16 cellular contexts compared by ENCODE assay signal in genomic region chr4:91984466-91984865, GRCh38.
A peak's percentile ranks its signal among the peaks of the same experiment; 100 is the strongest.
DNase-seq lines count a peak whose midpoint lies in the region.
"Had no signal": no experiment of that assay in that cellular context is flagged by ENCODE, and none has a peak within 500 bp of the region (broad histone marks: within the 10 kb centered on the region; RNA-seq: fewer than 3 reads in every experiment).

No MANE protein-coding gene starts in this region.

- DNase-seq in M059J (ENCODE audit: low read depth) (peak; percentile 12), RPMI7951 (ENCODE audit: low read depth) (peak; percentile 32), astrocyte of the hippocampus (ENCODE audit: low read depth, low spot score) (peak; percentile 7), occipital lobe (lab: John Stamatoyannopoulos, UW) (no peak), HT-29 (ENCODE audit: low spot score) (no peak)
- no peak for DNase-seq in activated CD4-positive, alpha-beta T cell treated with anti-CD3 and anti-CD28 coated beads for 48 hours
- DNase-seq: Caco-2; CD4-positive, CD25-positive, alpha-beta regulatory T cell; CD8-positive, alpha-beta T cell; DMS 273 treated with DMSO at 0.1 percent for 48 hours; DMS79; EL; GDM1; GM23248; H7; HCEC 1CT had no signal

Comparison
In these comparisons a context has a peak if more than half of its experiments do, and no peak if none do; other contexts are left out.
1. DNase-seq: peak in M059J (single experiment), RPMI7951 (single experiment) and astrocyte of the hippocampus (single experiment); none in activated CD4-positive, alpha-beta T cell treated with anti-CD3 and anti-CD28 coated beads for 48 hours (single experiment), occipital lobe (single experiment) and HT-29 (single experiment).